ENCODE assay signal across 8 cellular contexts in the genomic region with DNA sequence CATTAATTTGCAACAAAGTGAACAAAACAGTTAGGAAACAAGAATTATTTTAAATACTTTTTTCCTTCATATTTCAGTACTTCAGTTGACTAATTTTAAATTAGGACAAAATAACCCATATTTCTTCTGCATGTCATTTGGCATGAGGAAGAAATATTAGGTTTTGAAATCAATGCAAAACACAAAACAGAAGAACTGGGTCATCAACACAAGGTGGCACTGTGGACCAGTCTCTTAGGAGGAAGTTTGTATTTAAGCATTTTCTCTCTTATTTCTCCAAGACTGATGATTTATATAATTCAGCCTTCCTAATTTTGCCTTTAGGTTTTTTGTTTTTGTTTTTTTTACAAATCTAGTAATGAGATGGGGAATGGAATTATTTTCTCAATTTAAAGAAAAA.
DNase-seq lines count a peak whose midpoint lies in the region; ATAC-seq and TF ChIP-seq lines count a peak whose summit lies in the region.

No MANE protein-coding gene starts in this region.

- no peak for TF ChIP-seq POLR2A in gastrocnemius medialis (IDR thresholded peaks at IDR 0.05)

- no peak overlapping the region for H3K4me3 ChIP-seq in PC-9
- no peak overlapping the region for H3K4me3 ChIP-seq in fibroblast of lung (replicated peaks in 1 of 4; ENCODE audit: control extremely low read depth in 1 of 4, insufficient read depth in 1 of 4, low read depth in 3 of 4, low read length in 4 of 4)
- H3K4me3 ChIP-seq in gastrocnemius medialis = no peak overlapping the region
- H3K4me3 ChIP-seq in effector memory CD4-positive, alpha-beta T cell (ENCODE audit: insufficient read depth, low read depth, low read length, poor library complexity, severe bottlenecking) = no peak overlapping the region

- intact Hi-C loops in PC-9 (cut with micrococcal nuclease; ENCODE audit: unreplicated experiment) = loop anchor here (5.0 kb wide), 2 partner anchors 1286 to 1346 kb away; no protein-coding TSS in a partner anchor
- intact Hi-C loops in gastrocnemius medialis (cut with DNase I; ENCODE audit: low total_unique reads) = no loop called here

- H3K27me3 ChIP-seq in PC-9 (ENCODE audit: insufficient read depth, low read depth) = no peaks in the 10 kb centered on the region
- no peaks in the 10 kb centered on the region for H3K27me3 ChIP-seq in fibroblast of lung (ENCODE audit: control insufficient read depth, insufficient read depth, low read length)
- H3K27me3 ChIP-seq in gastrocnemius medialis = no peaks in the 10 kb centered on the region
- no peaks in the 10 kb centered on the region for H3K27me3 ChIP-seq in effector memory CD4-positive, alpha-beta T cell (replicated peaks; ENCODE audit: control insufficient read depth, insufficient read depth, low read length, poor library complexity, severe bottlenecking)

- H4K20me1 ChIP-seq in PC-9 (ENCODE audit: insufficient read depth) = no peaks in the 10 kb centered on the region
- no peaks in the 10 kb centered on the region for H4K20me1 ChIP-seq in fibroblast of lung (ENCODE audit: control insufficient read depth, extremely low read depth, insufficient read depth, low read length)

- H3K27ac ChIP-seq in PC-9 (no peak overlapping the region), fibroblast of lung (ENCODE audit: insufficient read depth, low read length) (no peak overlapping the region), gastrocnemius medialis (no peak overlapping the region)
- H3K27ac ChIP-seq in effector memory CD4-positive, alpha-beta T cell (ENCODE audit: insufficient read depth, low read length, poor library complexity, severe bottlenecking) = no peak overlapping the region

- POLR2A ChIA-PET in PC-9 (lab: Charles Lee; ENCODE audit: unreplicated experiment) = no interaction called here

- TF ChIP-seq CTCF in PC-9 (conservative IDR thresholded peaks at IDR 0.05) (peak; percentile 68), fibroblast of lung (conservative IDR thresholded peaks at IDR 0.05 in 1 of 2, IDR thresholded peaks at IDR 0.05 in 1 of 2; ENCODE audit: low read depth in 1 of 2, low read length in 2 of 2) (peak; percentile 62 to 67), gastrocnemius medialis (IDR thresholded peaks at IDR 0.05 in 4 of 5, conservative IDR thresholded peaks at IDR 0.05 in 1 of 5) (peak in 3 of 5 experiments; percentile 23 to 43 (median 25))

- CTCF ChIA-PET in PC-9 (lab: Charles Lee) = interaction anchor here (0.6 kb wide), 1 partner anchor 12 kb away, joined by 3 read pairs; no protein-coding TSS in a partner anchor

- H3K36me3 ChIP-seq in PC-9 (ENCODE audit: low read depth) (no peaks in the 10 kb centered on the region), fibroblast of lung (ENCODE audit: control insufficient read depth, insufficient read depth, low read length) (no peaks in the 10 kb centered on the region), gastrocnemius medialis (no peaks in the 10 kb centered on the region)
- H3K36me3 ChIP-seq in effector memory CD4-positive, alpha-beta T cell (ENCODE audit: control insufficient read depth, insufficient read depth, low read length) = no peaks in the 10 kb centered on the region

- peak; percentile 66 for ATAC-seq in HG02884 (IDR thresholded peaks at IDR 0.05; ENCODE audit: unreplicated experiment)
- ATAC-seq in gastrocnemius medialis = no peak

- H3K4me1 ChIP-seq in PC-9 (replicated peaks; ENCODE audit: insufficient read depth) = no peaks in the 10 kb centered on the region
- H3K4me1 ChIP-seq in fibroblast of lung (ENCODE audit: control insufficient read depth, extremely low read depth, insufficient read depth, low read length) = no peaks in the 10 kb centered on the region
- no peaks in the 10 kb centered on the region for H3K4me1 ChIP-seq in gastrocnemius medialis
- no peaks in the 10 kb centered on the region for H3K4me1 ChIP-seq in effector memory CD4-positive, alpha-beta T cell (ENCODE audit: control insufficient read depth, insufficient read depth, low read length, poor library complexity, severe bottlenecking)

- BruUV-seq in PC-9 (replicated peaks; lab: Mats Ljungman, UMichigan) = no TSS peak

- H3K4me2 ChIP-seq in PC-9 (no peak overlapping the region), fibroblast of lung (ENCODE audit: extremely low read depth, insufficient read depth, low read length) (no peak overlapping the region)

- no peak overlapping the region for H3K9ac ChIP-seq in fibroblast of lung (ENCODE audit: insufficient read depth, low read length)

- H3K79me2 ChIP-seq in PC-9 (ENCODE audit: low read depth) = no peaks in the 10 kb centered on the region
- H3K79me2 ChIP-seq in fibroblast of lung (ENCODE audit: control insufficient read depth, insufficient read depth, low read length) = no peaks in the 10 kb centered on the region

- H2AFZ ChIP-seq in PC-9 (no peak overlapping the region), fibroblast of lung (ENCODE audit: low read length) (no peak overlapping the region)

- H3K9me3 ChIP-seq in PC-9 (ENCODE audit: insufficient read depth, low read depth) (no peaks in the 10 kb centered on the region), fibroblast of lung (ENCODE audit: control insufficient read depth, insufficient read depth, low read depth, low read length) (no peaks in the 10 kb centered on the region), gastrocnemius medialis (no peaks in the 10 kb centered on the region)
- no peaks in the 10 kb centered on the region for H3K9me3 ChIP-seq in effector memory CD4-positive, alpha-beta T cell (ENCODE audit: control insufficient read depth, low read length)

- no peaks in the 10 kb centered on the region for H3K9me2 ChIP-seq in PC-9 (ENCODE audit: insufficient read depth)

- DNase-seq in NCI-H1105 treated with DMSO at 0.1 percent for 48 hours (lab: John Stamatoyannopoulos, UW) (peak; percentile 24), NCI-H1105 (lab: John Stamatoyannopoulos, UW) (no peak), PC-9 (peak in 1 of 2 experiments; percentile 4), fibroblast of lung (ENCODE audit: low read depth in 2 of 2) (peak; percentile 42 to 64), gastrocnemius medialis (no peak)
- no peak for DNase-seq in NK-92 treated with Interleukin-12 subunit alpha and Interleukin-12 subunit beta, amount 100 ng/mL, for 24 hours (lab: John Stamatoyannopoulos, UW)
- DNase-seq in effector memory CD4-positive, alpha-beta T cell = no peak

- H3F3A ChIP-seq in PC-9 (ENCODE audit: insufficient read depth, low read depth) = no peaks in the 10 kb centered on the region

- in situ Hi-C loops in gastrocnemius medialis (cut with MboI; ENCODE audit: low sequenced_read_pairs in 4 of 4) = loop anchor here in 1 of 4 donors (25.0 kb wide), 1 partner anchor 1296 kb away; no protein-coding TSS in a partner anchor

Comparison
In these comparisons a context has a peak if more than half of its experiments do, and no peak if none do; other contexts are left out.
1. DNase-seq: peak in NCI-H1105 treated with DMSO at 0.1 percent for 48 hours (single experiment) and fibroblast of lung (2 of 2); none in NCI-H1105 (single experiment), gastrocnemius medialis (0 of 2), NK-92 treated with Interleukin-12 subunit alpha and Interleukin-12 subunit beta, amount 100 ng/mL, for 24 hours (single experiment) and effector memory CD4-positive, alpha-beta T cell (0 of 3).
2. Peak in every context shown above with its lines, with median percentiles within 50 percentile points of each other: CTCF ChIP-seq.